2 cellular contexts compared by ENCODE assay signal in the genomic region with DNA sequence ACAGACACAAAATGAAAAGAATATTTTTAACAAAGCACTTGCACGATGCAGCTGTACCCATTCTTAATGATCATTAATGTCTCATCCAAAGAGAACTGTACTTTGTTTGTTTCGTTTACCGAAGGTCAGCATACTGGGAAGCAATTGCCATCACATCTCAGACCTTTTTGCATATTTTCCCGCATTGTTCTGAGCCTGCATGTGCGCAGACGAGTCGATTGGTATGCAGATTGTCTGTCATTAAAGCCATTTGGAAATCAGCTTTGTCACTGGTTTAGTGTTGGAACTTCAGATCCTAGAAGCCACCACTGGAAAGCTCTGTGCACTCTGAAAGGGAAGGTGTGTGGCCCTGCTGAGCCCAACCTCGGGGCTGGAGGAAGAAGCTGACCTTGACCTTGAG.
TF ChIP-seq lines count a peak whose summit lies in the region.

No MANE protein-coding gene starts in this region.

TF ChIP-seq in H1, 55 proteins besides CTCF, POLR2A, EP300 and RAD21 (continued from another document):
- TF ChIP-seq KDM4A (IDR thresholded peaks at IDR 0.05; ENCODE audit: low read depth, low read length, severe bottlenecking) = no peak
- TF ChIP-seq SUZ12 (IDR thresholded peaks at IDR 0.05; ENCODE audit: low read length) = no peak
- no peak for TF ChIP-seq KDM5A (IDR thresholded peaks at IDR 0.05; ENCODE audit: low read length)
- no peak for TF ChIP-seq SAP30 (IDR thresholded peaks at IDR 0.05; ENCODE audit: insufficient read depth, insufficient replicate concordance, low read length)

TF ChIP-seq in neural cell, 6 proteins besides CTCF, POLR2A, EP300 and RAD21 (continued from another document):
- TF ChIP-seq, protein P1, sequence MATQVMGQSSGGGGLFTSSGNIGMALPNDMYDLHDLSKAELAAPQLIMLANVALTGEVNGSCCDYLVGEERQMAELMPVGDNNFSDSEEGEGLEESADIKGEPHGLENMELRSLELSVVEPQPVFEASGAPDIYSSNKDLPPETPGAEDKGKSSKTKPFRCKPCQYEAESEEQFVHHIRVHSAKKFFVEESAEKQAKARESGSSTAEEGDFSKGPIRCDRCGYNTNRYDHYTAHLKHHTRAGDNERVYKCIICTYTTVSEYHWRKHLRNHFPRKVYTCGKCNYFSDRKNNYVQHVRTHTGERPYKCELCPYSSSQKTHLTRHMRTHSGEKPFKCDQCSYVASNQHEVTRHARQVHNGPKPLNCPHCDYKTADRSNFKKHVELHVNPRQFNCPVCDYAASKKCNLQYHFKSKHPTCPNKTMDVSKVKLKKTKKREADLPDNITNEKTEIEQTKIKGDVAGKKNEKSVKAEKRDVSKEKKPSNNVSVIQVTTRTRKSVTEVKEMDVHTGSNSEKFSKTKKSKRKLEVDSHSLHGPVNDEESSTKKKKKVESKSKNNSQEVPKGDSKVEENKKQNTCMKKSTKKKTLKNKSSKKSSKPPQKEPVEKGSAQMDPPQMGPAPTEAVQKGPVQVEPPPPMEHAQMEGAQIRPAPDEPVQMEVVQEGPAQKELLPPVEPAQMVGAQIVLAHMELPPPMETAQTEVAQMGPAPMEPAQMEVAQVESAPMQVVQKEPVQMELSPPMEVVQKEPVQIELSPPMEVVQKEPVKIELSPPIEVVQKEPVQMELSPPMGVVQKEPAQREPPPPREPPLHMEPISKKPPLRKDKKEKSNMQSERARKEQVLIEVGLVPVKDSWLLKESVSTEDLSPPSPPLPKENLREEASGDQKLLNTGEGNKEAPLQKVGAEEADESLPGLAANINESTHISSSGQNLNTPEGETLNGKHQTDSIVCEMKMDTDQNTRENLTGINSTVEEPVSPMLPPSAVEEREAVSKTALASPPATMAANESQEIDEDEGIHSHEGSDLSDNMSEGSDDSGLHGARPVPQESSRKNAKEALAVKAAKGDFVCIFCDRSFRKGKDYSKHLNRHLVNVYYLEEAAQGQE (IDR thresholded peaks at IDR 0.05; ENCODE audit: borderline replicate concordance) = no peak
- TF ChIP-seq EZH2 (IDR thresholded peaks at IDR 0.05; ENCODE audit: borderline replicate concordance, insufficient read depth, low read length, poor library complexity, severe bottlenecking) = no peak
- TF ChIP-seq TAF1 (IDR thresholded peaks at IDR 0.05; ENCODE audit: low read depth) = no peak
- TF ChIP-seq SMC3 (conservative IDR thresholded peaks at IDR 0.05; ENCODE audit: poor library complexity) = no peak
